Comparison of ENCODE assay signal across 8 cellular contexts in the genomic region with DNA sequence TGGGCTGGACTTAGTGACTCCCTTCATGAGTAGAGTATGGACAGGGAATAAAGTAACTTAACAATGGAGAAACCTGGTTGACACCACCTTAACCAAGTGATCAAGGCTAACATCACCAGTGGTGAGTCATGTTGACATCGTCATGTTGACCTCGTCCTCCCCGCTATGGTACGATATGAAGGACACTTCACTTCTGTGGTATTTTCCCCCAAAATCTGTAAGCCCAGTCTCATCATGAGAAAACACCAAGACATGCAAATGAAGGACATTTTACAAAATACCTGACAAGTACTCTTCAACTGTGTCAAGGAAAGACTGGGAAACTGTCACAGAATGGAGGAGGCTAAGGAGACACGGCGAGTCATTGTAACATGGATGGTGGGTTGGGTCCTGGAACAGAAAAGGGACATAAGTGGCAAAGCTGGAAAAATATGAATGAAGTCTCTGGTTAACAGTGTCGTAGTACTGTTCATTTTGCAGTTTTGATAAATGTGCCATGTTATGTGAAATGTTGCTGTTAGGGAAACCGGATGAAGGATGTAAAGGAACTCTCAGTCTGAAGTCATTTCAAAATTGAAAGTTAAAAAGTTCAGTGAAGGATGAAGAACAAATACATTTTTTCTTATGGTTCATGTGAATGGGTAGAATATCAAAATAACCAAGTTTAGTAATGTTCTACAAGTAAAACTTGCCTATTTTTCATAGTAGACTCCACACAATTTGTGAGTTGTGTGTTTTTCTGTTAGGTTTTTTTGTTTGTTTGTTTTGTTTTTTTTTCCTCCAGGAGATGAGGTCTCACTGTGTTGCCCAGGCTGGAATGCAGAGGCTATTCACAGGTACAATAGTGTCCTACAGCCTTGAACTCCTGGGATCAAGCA.
A peak's percentile ranks its signal among the peaks of the same experiment; 100 is the strongest.
DNase-seq lines count a peak whose midpoint lies in the region; ATAC-seq and TF ChIP-seq lines count a peak whose summit lies in the region.

No MANE protein-coding gene starts in this region.

- H3F3A ChIP-seq in PC-9 (ENCODE audit: insufficient read depth, low read depth) = no peaks in the 10 kb centered on the region; the same call in 1 of the 2 replicates

- no peaks in the 10 kb centered on the region for H3K9me2 ChIP-seq in PC-9 (ENCODE audit: insufficient read depth)

- peak overlapping the region in 5 of 7 donors; percentile 1 to 82 (median 70) for H3K27ac Mint-ChIP-seq in CD4-positive, alpha-beta memory T cell
- H3K27ac Mint-ChIP-seq in activated naive CD8-positive, alpha-beta T cell treated with anti-CD3 and anti-CD28 coated beads, Interleukin-2, amount 10 ng/mL, durations not matched to agents 7 days and 5 days = peak overlapping the region; percentile 12

- H3K4me2 ChIP-seq in PC-9 = no peak overlapping the region

- peak overlapping the region; percentile 63 to 83 (median 77) for H3K4me3 Mint-ChIP-seq in CD4-positive, alpha-beta memory T cell
- peak overlapping the region; percentile 57 for H3K4me3 Mint-ChIP-seq in activated naive CD8-positive, alpha-beta T cell treated with anti-CD3 and anti-CD28 coated beads, Interleukin-2, amount 10 ng/mL, durations not matched to agents 7 days and 5 days

- no peaks in the 10 kb centered on the region for H3K27me3 ChIP-seq in CD4-positive, alpha-beta memory T cell (ENCODE audit: insufficient read depth, low read length)
- H3K27me3 ChIP-seq in PC-9 (ENCODE audit: insufficient read depth, low read depth) = no peaks in the 10 kb centered on the region

- POLR2A ChIA-PET in CD4-positive, alpha-beta memory T cell (lab: Charles Lee; ENCODE audit: partially characterized antibody) = interaction anchor here (0.5 to 1.2 kb wide), 2 partner anchors 55 to 586 kb away, joined by 3 to 4 read pairs; no protein-coding TSS in a partner anchor
- POLR2A ChIA-PET in activated naive CD8-positive, alpha-beta T cell treated with anti-CD3 and anti-CD28 coated beads, Interleukin-2, amount 10 ng/mL, durations not matched to agents 7 days and 5 days (lab: Charles Lee) = no interaction called here
- POLR2A ChIA-PET in PC-9 (lab: Charles Lee; ENCODE audit: unreplicated experiment) = no interaction called here

- ATAC-seq in GM19351 (IDR thresholded peaks at IDR 0.05; ENCODE audit: unreplicated experiment) (peak; percentile 78), HG03139 (IDR thresholded peaks at IDR 0.05; ENCODE audit: unreplicated experiment) (peak; percentile 79), left colon (no peak)
- ATAC-seq in activated naive CD8-positive, alpha-beta T cell treated with anti-CD3 and anti-CD28 coated beads, Interleukin-2, amount 10 ng/mL, durations not matched to agents 7 days and 5 days (ENCODE audit: low read depth) = peak; percentile 52

- DNase-seq in CD4-positive, alpha-beta memory T cell = peak in 1 of 5 donors; percentile 44
- no peak for DNase-seq in activated naive CD8-positive, alpha-beta T cell treated with anti-CD3 and anti-CD28 coated beads, Interleukin-2, amount 10 ng/mL, durations not matched to agents 7 days and 5 days
- DNase-seq in PC-9 (no peak), NCI-H1105 (lab: John Stamatoyannopoulos, UW) (no peak), left colon (no peak), retina (no peak)

- H3K27ac ChIP-seq in CD4-positive, alpha-beta memory T cell (ENCODE audit: low read depth, low read length) = no peak overlapping the region
- no peak overlapping the region for H3K27ac ChIP-seq in PC-9

- H3K36me3 Mint-ChIP-seq in CD4-positive, alpha-beta memory T cell = peaks cover 7 to 13% of the 10 kb centered on the region in 2 donors
- peaks cover 14% of the 10 kb centered on the region for H3K36me3 Mint-ChIP-seq in activated naive CD8-positive, alpha-beta T cell treated with anti-CD3 and anti-CD28 coated beads, Interleukin-2, amount 10 ng/mL, durations not matched to agents 7 days and 5 days

- H2AFZ ChIP-seq in PC-9 = no peak overlapping the region

- H3K9me3 Mint-ChIP-seq in CD4-positive, alpha-beta memory T cell = no peaks in the 10 kb centered on the region
- no peaks in the 10 kb centered on the region for H3K9me3 Mint-ChIP-seq in activated naive CD8-positive, alpha-beta T cell treated with anti-CD3 and anti-CD28 coated beads, Interleukin-2, amount 10 ng/mL, durations not matched to agents 7 days and 5 days

- H3K79me2 ChIP-seq in PC-9 (ENCODE audit: low read depth) = no peaks in the 10 kb centered on the region

- H3K9me3 ChIP-seq in CD4-positive, alpha-beta memory T cell (ENCODE audit: control insufficient read depth in 1 of 2, low read length in 2 of 2) = no peaks in the 10 kb centered on the region
- no peaks in the 10 kb centered on the region for H3K9me3 ChIP-seq in PC-9 (ENCODE audit: insufficient read depth, low read depth)

- H4K20me1 ChIP-seq in PC-9 (ENCODE audit: insufficient read depth) = no peaks in the 10 kb centered on the region

- BruUV-seq in PC-9 (replicated peaks; lab: Mats Ljungman, UMichigan) = no TSS peak

- CTCF ChIA-PET in CD4-positive, alpha-beta memory T cell (lab: Charles Lee; ENCODE audit: partially characterized antibody) = no interaction called here
- CTCF ChIA-PET in PC-9 (lab: Charles Lee) = no interaction called here

- H3K27me3 Mint-ChIP-seq in CD4-positive, alpha-beta memory T cell = no peaks in the 10 kb centered on the region
- H3K27me3 Mint-ChIP-seq in activated naive CD8-positive, alpha-beta T cell treated with anti-CD3 and anti-CD28 coated beads, Interleukin-2, amount 10 ng/mL, durations not matched to agents 7 days and 5 days = no peaks in the 10 kb centered on the region

- no peaks in the 10 kb centered on the region for H3K36me3 ChIP-seq in CD4-positive, alpha-beta memory T cell (ENCODE audit: insufficient read depth, low read length)
- H3K36me3 ChIP-seq in PC-9 (ENCODE audit: low read depth) = no peaks in the 10 kb centered on the region

- peaks cover 28 to 46% (median 40%) of the 10 kb centered on the region in 4 donors for H3K4me1 Mint-ChIP-seq in CD4-positive, alpha-beta memory T cell
- peaks cover 19% of the 10 kb centered on the region for H3K4me1 Mint-ChIP-seq in activated naive CD8-positive, alpha-beta T cell treated with anti-CD3 and anti-CD28 coated beads, Interleukin-2, amount 10 ng/mL, durations not matched to agents 7 days and 5 days

- peak overlapping the region in 1 of 2 donors; percentile 41 for H3K4me3 ChIP-seq in CD4-positive, alpha-beta memory T cell (ENCODE audit: low read length in 2 of 2)
- H3K4me3 ChIP-seq in PC-9 = no peak overlapping the region

- H3K4me1 ChIP-seq in CD4-positive, alpha-beta memory T cell (ENCODE audit: insufficient read depth, low read length) = peaks cover 19% of the 10 kb centered on the region
- no peaks in the 10 kb centered on the region for H3K4me1 ChIP-seq in PC-9 (replicated peaks; ENCODE audit: insufficient read depth)

- intact Hi-C loops in CD4-positive, alpha-beta memory T cell (cut with micrococcal nuclease) = no loop called here
- intact Hi-C loops in PC-9 (cut with micrococcal nuclease; ENCODE audit: unreplicated experiment) (no loop called here), left colon (cut with DNase I, micrococcal nuclease) (no loop called here)

- TF ChIP-seq CTCF in PC-9 (conservative IDR thresholded peaks at IDR 0.05) = no peak
